Comparison of ENCODE assay signal across 1 cellular context in the genomic region with DNA sequence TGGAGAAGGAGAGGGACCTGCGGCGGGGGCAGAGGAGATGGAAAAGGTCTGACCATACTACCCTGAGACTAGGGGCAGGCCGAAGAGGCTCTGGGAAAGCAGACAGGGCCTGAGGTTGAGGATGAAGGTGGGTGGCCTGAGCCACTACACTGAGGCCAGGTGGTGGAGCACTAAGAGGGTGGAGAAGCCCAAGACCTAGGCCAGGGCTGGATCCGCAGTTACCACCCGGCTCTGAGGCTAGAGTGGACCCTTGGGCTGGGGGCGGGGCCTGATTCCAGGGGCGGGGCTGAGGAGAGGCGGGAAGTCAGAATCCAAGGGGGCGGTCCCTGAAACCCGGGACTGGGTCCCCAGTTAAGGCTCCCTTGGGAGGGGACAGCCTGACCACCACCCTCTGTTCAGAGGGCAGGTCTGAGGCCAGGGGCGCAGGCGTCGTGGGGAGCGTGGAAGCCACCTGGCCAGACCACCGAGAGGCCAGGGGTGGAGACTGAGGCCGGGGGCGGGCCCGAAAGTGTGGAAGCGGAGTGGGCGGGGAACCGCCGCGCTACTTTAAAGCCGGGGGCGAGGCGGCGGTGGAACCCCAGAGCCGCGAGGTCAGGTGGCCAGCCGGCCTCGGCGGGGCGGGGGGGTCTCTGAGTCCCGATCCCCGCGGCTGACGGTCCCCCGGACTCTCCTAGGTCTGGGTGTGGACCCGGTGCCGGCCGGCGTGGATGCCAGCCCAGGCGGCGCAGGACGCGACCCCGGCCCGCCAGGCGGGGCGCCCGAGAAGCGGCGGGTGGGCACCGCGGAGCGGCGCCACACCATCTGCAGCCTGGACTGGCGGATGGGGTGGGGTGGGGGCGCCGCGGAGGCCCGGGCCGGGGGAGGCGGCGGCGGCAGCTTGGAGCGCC.
TF ChIP-seq lines count a peak whose summit lies in the region.

No MANE protein-coding gene starts in this region.

TF ChIP-seq in HepG2, 621 proteins besides CTCF, POLR2A, EP300 and RAD21 (continued from another document):
- TF ChIP-seq, protein P1, sequence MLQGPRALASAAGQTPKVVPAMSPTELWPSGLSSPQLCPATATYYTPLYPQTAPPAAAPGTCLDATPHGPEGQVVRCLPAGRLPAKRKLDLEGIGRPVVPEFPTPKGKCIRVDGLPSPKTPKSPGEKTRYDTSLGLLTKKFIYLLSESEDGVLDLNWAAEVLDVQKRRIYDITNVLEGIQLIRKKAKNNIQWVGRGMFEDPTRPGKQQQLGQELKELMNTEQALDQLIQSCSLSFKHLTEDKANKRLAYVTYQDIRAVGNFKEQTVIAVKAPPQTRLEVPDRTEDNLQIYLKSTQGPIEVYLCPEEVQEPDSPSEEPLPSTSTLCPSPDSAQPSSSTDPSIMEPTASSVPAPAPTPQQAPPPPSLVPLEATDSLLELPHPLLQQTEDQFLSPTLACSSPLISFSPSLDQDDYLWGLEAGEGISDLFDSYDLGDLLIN (CRISPR knock-in tag; IDR thresholded peaks at IDR 0.05; ENCODE audit: borderline replicate concordance) = peak; percentile 60; the same call in 1 of the 2 replicates
- no peak for TF ChIP-seq ZNF460 (CRISPR knock-in tag; IDR thresholded peaks at IDR 0.05; ENCODE audit: borderline replicate concordance)
- no peak for TF ChIP-seq TOE1 (CRISPR knock-in tag; IDR thresholded peaks at IDR 0.05)
- TF ChIP-seq PHF20 (CRISPR knock-in tag; IDR thresholded peaks at IDR 0.05) = no peak
- TF ChIP-seq, protein P2, sequence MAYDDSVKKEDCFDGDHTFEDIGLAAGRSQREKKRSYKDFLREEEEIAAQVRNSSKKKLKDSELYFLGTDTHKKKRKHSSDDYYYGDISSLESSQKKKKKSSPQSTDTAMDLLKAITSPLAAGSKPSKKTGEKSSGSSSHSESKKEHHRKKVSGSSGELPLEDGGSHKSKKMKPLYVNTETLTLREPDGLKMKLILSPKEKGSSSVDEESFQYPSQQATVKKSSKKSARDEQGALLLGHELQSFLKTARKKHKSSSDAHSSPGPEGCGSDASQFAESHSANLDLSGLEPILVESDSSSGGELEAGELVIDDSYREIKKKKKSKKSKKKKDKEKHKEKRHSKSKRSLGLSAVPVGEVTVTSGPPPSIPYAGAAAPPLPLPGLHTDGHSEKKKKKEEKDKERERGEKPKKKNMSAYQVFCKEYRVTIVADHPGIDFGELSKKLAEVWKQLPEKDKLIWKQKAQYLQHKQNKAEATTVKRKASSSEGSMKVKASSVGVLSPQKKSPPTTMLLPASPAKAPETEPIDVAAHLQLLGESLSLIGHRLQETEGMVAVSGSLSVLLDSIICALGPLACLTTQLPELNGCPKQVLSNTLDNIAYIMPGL (CRISPR knock-in tag; IDR thresholded peaks at IDR 0.05; ENCODE audit: borderline replicate concordance in 1 of 2, low read depth in 1 of 2) = peak in 1 of 2 experiments; percentile 33; a peak in 1 of 4 replicates
- no peak for TF ChIP-seq AKAP8 (CRISPR knock-in tag; IDR thresholded peaks at IDR 0.05)
- TF ChIP-seq ZNF468 (CRISPR knock-in tag; IDR thresholded peaks at IDR 0.05) = 0 out of 2 replicates have a peak, but pooled peaks have one; percentile 38
- TF ChIP-seq ZNF761 (CRISPR knock-in tag; conservative IDR thresholded peaks at IDR 0.05) = 0 out of 2 replicates have a peak, but pooled peaks have one; percentile 36
- TF ChIP-seq, protein P3, sequence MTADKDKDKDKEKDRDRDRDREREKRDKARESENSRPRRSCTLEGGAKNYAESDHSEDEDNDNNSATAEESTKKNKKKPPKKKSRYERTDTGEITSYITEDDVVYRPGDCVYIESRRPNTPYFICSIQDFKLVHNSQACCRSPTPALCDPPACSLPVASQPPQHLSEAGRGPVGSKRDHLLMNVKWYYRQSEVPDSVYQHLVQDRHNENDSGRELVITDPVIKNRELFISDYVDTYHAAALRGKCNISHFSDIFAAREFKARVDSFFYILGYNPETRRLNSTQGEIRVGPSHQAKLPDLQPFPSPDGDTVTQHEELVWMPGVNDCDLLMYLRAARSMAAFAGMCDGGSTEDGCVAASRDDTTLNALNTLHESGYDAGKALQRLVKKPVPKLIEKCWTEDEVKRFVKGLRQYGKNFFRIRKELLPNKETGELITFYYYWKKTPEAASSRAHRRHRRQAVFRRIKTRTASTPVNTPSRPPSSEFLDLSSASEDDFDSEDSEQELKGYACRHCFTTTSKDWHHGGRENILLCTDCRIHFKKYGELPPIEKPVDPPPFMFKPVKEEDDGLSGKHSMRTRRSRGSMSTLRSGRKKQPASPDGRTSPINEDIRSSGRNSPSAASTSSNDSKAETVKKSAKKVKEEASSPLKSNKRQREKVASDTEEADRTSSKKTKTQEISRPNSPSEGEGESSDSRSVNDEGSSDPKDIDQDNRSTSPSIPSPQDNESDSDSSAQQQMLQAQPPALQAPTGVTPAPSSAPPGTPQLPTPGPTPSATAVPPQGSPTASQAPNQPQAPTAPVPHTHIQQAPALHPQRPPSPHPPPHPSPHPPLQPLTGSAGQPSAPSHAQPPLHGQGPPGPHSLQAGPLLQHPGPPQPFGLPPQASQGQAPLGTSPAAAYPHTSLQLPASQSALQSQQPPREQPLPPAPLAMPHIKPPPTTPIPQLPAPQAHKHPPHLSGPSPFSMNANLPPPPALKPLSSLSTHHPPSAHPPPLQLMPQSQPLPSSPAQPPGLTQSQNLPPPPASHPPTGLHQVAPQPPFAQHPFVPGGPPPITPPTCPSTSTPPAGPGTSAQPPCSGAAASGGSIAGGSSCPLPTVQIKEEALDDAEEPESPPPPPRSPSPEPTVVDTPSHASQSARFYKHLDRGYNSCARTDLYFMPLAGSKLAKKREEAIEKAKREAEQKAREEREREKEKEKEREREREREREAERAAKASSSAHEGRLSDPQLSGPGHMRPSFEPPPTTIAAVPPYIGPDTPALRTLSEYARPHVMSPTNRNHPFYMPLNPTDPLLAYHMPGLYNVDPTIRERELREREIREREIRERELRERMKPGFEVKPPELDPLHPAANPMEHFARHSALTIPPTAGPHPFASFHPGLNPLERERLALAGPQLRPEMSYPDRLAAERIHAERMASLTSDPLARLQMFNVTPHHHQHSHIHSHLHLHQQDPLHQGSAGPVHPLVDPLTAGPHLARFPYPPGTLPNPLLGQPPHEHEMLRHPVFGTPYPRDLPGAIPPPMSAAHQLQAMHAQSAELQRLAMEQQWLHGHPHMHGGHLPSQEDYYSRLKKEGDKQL (CRISPR knock-in tag; IDR thresholded peaks at IDR 0.05; ENCODE audit: low read depth) = no peak
- TF ChIP-seq IKZF4 (CRISPR knock-in tag; IDR thresholded peaks at IDR 0.05; ENCODE audit: borderline replicate concordance, low read depth, not compliant biosample characterization) = no peak
- TF ChIP-seq SMYD3 (CRISPR knock-in tag; IDR thresholded peaks at IDR 0.05) = no peak
- TF ChIP-seq CCDC6 (CRISPR knock-in tag; IDR thresholded peaks at IDR 0.05) = no peak
- TF ChIP-seq, protein P4, sequence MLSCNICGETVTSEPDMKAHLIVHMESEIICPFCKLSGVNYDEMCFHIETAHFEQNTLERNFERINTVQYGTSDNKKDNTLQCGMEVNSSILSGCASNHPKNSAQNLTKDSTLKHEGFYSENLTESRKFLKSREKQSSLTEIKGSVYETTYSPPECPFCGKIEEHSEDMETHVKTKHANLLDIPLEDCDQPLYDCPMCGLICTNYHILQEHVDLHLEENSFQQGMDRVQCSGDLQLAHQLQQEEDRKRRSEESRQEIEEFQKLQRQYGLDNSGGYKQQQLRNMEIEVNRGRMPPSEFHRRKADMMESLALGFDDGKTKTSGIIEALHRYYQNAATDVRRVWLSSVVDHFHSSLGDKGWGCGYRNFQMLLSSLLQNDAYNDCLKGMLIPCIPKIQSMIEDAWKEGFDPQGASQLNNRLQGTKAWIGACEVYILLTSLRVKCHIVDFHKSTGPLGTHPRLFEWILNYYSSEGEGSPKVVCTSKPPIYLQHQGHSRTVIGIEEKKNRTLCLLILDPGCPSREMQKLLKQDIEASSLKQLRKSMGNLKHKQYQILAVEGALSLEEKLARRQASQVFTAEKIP (CRISPR knock-in tag; IDR thresholded peaks at IDR 0.05; ENCODE audit: borderline replicate concordance) = no peak
- TF ChIP-seq, protein P5, sequence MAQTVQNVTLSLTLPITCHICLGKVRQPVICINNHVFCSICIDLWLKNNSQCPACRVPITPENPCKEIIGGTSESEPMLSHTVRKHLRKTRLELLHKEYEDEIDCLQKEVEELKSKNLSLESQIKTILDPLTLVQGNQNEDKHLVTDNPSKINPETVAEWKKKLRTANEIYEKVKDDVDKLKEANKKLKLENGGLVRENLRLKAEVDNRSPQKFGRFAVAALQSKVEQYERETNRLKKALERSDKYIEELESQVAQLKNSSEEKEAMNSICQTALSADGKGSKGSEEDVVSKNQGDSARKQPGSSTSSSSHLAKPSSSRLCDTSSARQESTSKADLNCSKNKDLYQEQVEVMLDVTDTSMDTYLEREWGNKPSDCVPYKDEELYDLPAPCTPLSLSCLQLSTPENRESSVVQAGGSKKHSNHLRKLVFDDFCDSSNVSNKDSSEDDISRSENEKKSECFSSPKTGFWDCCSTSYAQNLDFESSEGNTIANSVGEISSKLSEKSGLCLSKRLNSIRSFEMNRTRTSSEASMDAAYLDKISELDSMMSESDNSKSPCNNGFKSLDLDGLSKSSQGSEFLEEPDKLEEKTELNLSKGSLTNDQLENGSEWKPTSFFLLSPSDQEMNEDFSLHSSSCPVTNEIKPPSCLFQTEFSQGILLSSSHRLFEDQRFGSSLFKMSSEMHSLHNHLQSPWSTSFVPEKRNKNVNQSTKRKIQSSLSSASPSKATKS (CRISPR knock-in tag; IDR thresholded peaks at IDR 0.05) = no peak
- TF ChIP-seq PAWR (CRISPR knock-in tag; IDR thresholded peaks at IDR 0.05; ENCODE audit: borderline replicate concordance) = no peak
- TF ChIP-seq, protein P6, sequence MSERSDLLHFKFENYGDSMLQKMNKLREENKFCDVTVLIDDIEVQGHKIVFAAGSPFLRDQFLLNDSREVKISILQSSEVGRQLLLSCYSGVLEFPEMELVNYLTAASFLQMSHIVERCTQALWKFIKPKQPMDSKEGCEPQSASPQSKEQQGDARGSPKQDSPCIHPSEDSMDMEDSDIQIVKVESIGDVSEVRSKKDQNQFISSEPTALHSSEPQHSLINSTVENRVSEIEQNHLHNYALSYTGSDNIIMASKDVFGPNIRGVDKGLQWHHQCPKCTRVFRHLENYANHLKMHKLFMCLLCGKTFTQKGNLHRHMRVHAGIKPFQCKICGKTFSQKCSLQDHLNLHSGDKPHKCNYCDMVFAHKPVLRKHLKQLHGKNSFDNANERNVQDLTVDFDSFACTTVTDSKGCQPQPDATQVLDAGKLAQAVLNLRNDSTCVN (CRISPR knock-in tag; IDR thresholded peaks at IDR 0.05; ENCODE audit: borderline replicate concordance) = peak; percentile 32; the same call in 1 of the 2 replicates
- TF ChIP-seq ZNF510 (CRISPR knock-in tag; IDR thresholded peaks at IDR 0.05; ENCODE audit: low read depth) = no peak
- no peak for TF ChIP-seq ZNF432 (CRISPR knock-in tag; IDR thresholded peaks at IDR 0.05; ENCODE audit: borderline replicate concordance)
- no peak for TF ChIP-seq ZNF337 (CRISPR knock-in tag; IDR thresholded peaks at IDR 0.05; ENCODE audit: borderline replicate concordance, low read depth)
- no peak for TF ChIP-seq ZNF530 (CRISPR knock-in tag; IDR thresholded peaks at IDR 0.05; ENCODE audit: low read depth)
